Comparison of ENCODE assay signal across 24 cellular contexts in the genomic region with DNA sequence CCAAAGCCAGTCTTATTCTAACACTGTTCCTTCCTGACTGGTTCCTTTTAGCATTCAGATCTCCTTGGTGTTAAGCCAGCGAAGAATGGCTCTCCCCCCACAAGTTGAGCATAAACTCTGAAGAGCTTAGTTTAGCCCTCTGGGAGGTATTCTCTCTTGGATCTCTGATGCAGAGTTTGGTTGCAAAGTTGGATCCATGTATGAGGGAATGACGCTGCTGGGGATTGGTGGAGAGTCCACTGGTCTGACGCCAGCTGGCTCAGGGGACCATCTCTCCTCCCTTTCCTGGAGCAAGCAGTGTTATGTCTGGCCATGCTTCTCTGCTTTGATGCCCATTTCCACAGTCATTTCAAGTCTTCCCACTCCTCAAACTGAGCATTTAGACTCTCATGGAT.
DNase-seq lines count a peak whose midpoint lies in the region; ATAC-seq, FAIRE-seq and TF ChIP-seq lines count a peak whose summit lies in the region.
"Had no signal": no experiment of that assay in that cellular context is flagged by ENCODE, and none has a peak within 500 bp of the region (broad histone marks: within the 10 kb centered on the region; RNA-seq: fewer than 3 reads in every experiment).

No MANE protein-coding gene starts in this region.

- H3K4me1 Mint-ChIP-seq in astrocyte (ENCODE audit: low read depth, unreplicated experiment) = peaks cover 44% of the 10 kb centered on the region
- H3K4me1 Mint-ChIP-seq in activated naive CD8-positive, alpha-beta T cell treated with anti-CD3 and anti-CD28 coated beads for 36 hours = no peaks in the 10 kb centered on the region
- H3K4me1 Mint-ChIP-seq: activated naive CD8-positive, alpha-beta T cell treated with anti-CD3 and anti-CD28 coated beads, Interleukin-2, amount 10 ng/mL, durations not matched to agents 7 days and 5 days; naive B cell had no signal

- H4K20me1 ChIP-seq in astrocyte (ENCODE audit: insufficient read depth, low read length) = no peaks in the 10 kb centered on the region

- H2AFZ ChIP-seq in astrocyte (ENCODE audit: low read depth, low read length) = no peak overlapping the region
- H2AFZ ChIP-seq: PC-9 had no signal

- H3K4me2 ChIP-seq in astrocyte (ENCODE audit: low read length) = peak overlapping the region; percentile 38
- H3K4me2 ChIP-seq: PC-9 had no signal

- no peaks in the 10 kb centered on the region for H3K79me2 ChIP-seq in astrocyte (ENCODE audit: insufficient read depth, low read length)

- peaks cover 33% of the 10 kb centered on the region for H3K4me1 ChIP-seq in astrocyte (ENCODE audit: insufficient read depth, low read length)
- peaks cover 36 to 63% of the 10 kb centered on the region in 2 donors for H3K4me1 ChIP-seq in thoracic aorta (ENCODE audit: control insufficient read depth in 1 of 2, low read depth in 2 of 2)

- peak overlapping the region; percentile 34 for H3K27ac Mint-ChIP-seq in astrocyte (ENCODE audit: unreplicated experiment)
- no peak overlapping the region for H3K27ac Mint-ChIP-seq in activated naive CD8-positive, alpha-beta T cell treated with anti-CD3 and anti-CD28 coated beads for 36 hours
- H3K27ac Mint-ChIP-seq: activated CD8-positive, alpha-beta T cell treated with anti-CD3 and anti-CD28 coated beads for 36 hours; activated naive CD8-positive, alpha-beta T cell treated with anti-CD3 and anti-CD28 coated beads, Interleukin-2, amount 10 ng/mL, durations not matched to agents 7 days and 5 days; activated T-cell treated with anti-CD3 and anti-CD28 coated beads, Interleukin-2, amount 50 U/mL, for 72 hours; CD8-positive, alpha-beta T cell; naive B cell; T-helper 1 cell treated with Interleukin-12 subunit alpha and Interleukin-12 subunit beta and Interleukin-4 antibody, amounts not matched to agents 30 μg/mL and 1 μg/mL, for 36 hours; WTC11 had no signal

- H3K27me3 ChIP-seq in astrocyte (ENCODE audit: insufficient read depth, low read length) (no peaks in the 10 kb centered on the region), thoracic aorta (replicated peaks; ENCODE audit: insufficient read depth) (no peaks in the 10 kb centered on the region)
- H3K27me3 ChIP-seq: SJSA1, spleen had no signal

- peak; percentile 41 for ATAC-seq in thoracic aorta (ENCODE audit: insufficient number of reproducible peaks, low FRiP score, low read depth)
- ATAC-seq in HG02610 (IDR thresholded peaks at IDR 0.05; ENCODE audit: unreplicated experiment) = no peak
- ATAC-seq in HG02588 (IDR thresholded peaks at IDR 0.05; ENCODE audit: unreplicated experiment) = no peak
- ATAC-seq: activated CD8-positive, alpha-beta T cell treated with anti-CD3 and anti-CD28 coated beads for 36 hours; activated T-cell treated with anti-CD3 and anti-CD28 coated beads, Interleukin-2, amount 50 U/mL, for 72 hours; CD8-positive, alpha-beta T cell; K562; WTC11 had no signal

- TF ChIP-seq CTCF in astrocyte (IDR thresholded peaks at IDR 0.05; ENCODE audit: insufficient read depth, low read depth, low read length) (no peak), thoracic aorta (IDR thresholded peaks at IDR 0.05) (no peak)

- H3K36me3 ChIP-seq in astrocyte (ENCODE audit: insufficient read depth, low read length) (no peaks in the 10 kb centered on the region), thoracic aorta (no peaks in the 10 kb centered on the region)
- H3K36me3 ChIP-seq: SJSA1, spleen had no signal

- no peak overlapping the region for H3K4me3 Mint-ChIP-seq in astrocyte (ENCODE audit: unreplicated experiment)
- H3K4me3 Mint-ChIP-seq in activated naive CD8-positive, alpha-beta T cell treated with anti-CD3 and anti-CD28 coated beads for 36 hours = no peak overlapping the region
- H3K4me3 Mint-ChIP-seq: activated CD8-positive, alpha-beta T cell treated with anti-CD3 and anti-CD28 coated beads for 36 hours; activated naive CD8-positive, alpha-beta T cell treated with anti-CD3 and anti-CD28 coated beads, Interleukin-2, amount 10 ng/mL, durations not matched to agents 7 days and 5 days; activated T-cell treated with anti-CD3 and anti-CD28 coated beads, Interleukin-2, amount 50 U/mL, for 72 hours; CD8-positive, alpha-beta T cell; naive B cell; T-helper 1 cell treated with Interleukin-12 subunit alpha and Interleukin-12 subunit beta and Interleukin-4 antibody, amounts not matched to agents 30 μg/mL and 1 μg/mL, for 36 hours; WTC11 had no signal

- DNase-seq in astrocyte (ENCODE audit: low read depth) = no peak
- DNase-seq in fibroblast of the conjunctiva (ENCODE audit: low read depth) = peak; percentile 49
- DNase-seq in mucosa of gallbladder (ENCODE audit: low spot score) = peak; percentile 28
- DNase-seq in thoracic aorta (ENCODE audit: low spot score) = peak; percentile 54
- no peak for DNase-seq in GM03348 (ENCODE audit: low spot score)
- DNase-seq in activated naive CD8-positive, alpha-beta T cell treated with anti-CD3 and anti-CD28 coated beads for 36 hours = no peak
- DNase-seq: activated CD8-positive, alpha-beta T cell treated with anti-CD3 and anti-CD28 coated beads for 36 hours; activated naive CD8-positive, alpha-beta T cell treated with anti-CD3 and anti-CD28 coated beads, Interleukin-2, amount 10 ng/mL, durations not matched to agents 7 days and 5 days; activated T-cell treated with anti-CD3 and anti-CD28 coated beads, Interleukin-2, amount 50 U/mL, for 72 hours; CD8-positive, alpha-beta T cell; central memory CD4-positive, alpha-beta T cell; DMS53; naive B cell; NCI-H187 treated with DMSO at 0.1 percent for 48 hours; NCI-H226; PC-9; spleen had no signal

- no peaks in the 10 kb centered on the region for H3K27me3 Mint-ChIP-seq in astrocyte (ENCODE audit: low read depth, unreplicated experiment)
- H3K27me3 Mint-ChIP-seq in activated naive CD8-positive, alpha-beta T cell treated with anti-CD3 and anti-CD28 coated beads for 36 hours = no peaks in the 10 kb centered on the region
- H3K27me3 Mint-ChIP-seq: activated CD8-positive, alpha-beta T cell treated with anti-CD3 and anti-CD28 coated beads for 36 hours; activated naive CD8-positive, alpha-beta T cell treated with anti-CD3 and anti-CD28 coated beads, Interleukin-2, amount 10 ng/mL, durations not matched to agents 7 days and 5 days; naive B cell had no signal

- H3K9ac ChIP-seq in astrocyte (ENCODE audit: low read length) = no peak overlapping the region

- H3K27ac ChIP-seq in astrocyte (ENCODE audit: low read depth, low read length) = no peak overlapping the region
- H3K27ac ChIP-seq in thoracic aorta = peak overlapping the region; percentile 7 to 77
- H3K27ac ChIP-seq: PC-9, SJSA1 had no signal

- H3K36me3 Mint-ChIP-seq in astrocyte (ENCODE audit: low read depth, unreplicated experiment) = no peaks in the 10 kb centered on the region
- no peaks in the 10 kb centered on the region for H3K36me3 Mint-ChIP-seq in activated naive CD8-positive, alpha-beta T cell treated with anti-CD3 and anti-CD28 coated beads for 36 hours
- H3K36me3 Mint-ChIP-seq: activated naive CD8-positive, alpha-beta T cell treated with anti-CD3 and anti-CD28 coated beads, Interleukin-2, amount 10 ng/mL, durations not matched to agents 7 days and 5 days; CD8-positive, alpha-beta T cell; naive B cell had no signal

- H3K4me3 ChIP-seq in astrocyte (ENCODE audit: insufficient read depth, low read depth, low read length) = no peak overlapping the region
- peak overlapping the region; percentile 36 for H3K4me3 ChIP-seq in thoracic aorta
- H3K4me3 ChIP-seq: K562, lung, PC-9, SJSA1, spleen had no signal

- H3K9me3 ChIP-seq in astrocyte (ENCODE audit: insufficient read depth, low read depth, low read length) (no peaks in the 10 kb centered on the region), thoracic aorta (no peaks in the 10 kb centered on the region)
- H3K9me3 ChIP-seq: SJSA1 had no signal

- H3K9me3 Mint-ChIP-seq in astrocyte (ENCODE audit: unreplicated experiment) = peaks cover 11% of the 10 kb centered on the region
- no peaks in the 10 kb centered on the region for H3K9me3 Mint-ChIP-seq in activated naive CD8-positive, alpha-beta T cell treated with anti-CD3 and anti-CD28 coated beads for 36 hours
- H3K9me3 Mint-ChIP-seq: activated CD8-positive, alpha-beta T cell treated with anti-CD3 and anti-CD28 coated beads for 36 hours; activated naive CD8-positive, alpha-beta T cell treated with anti-CD3 and anti-CD28 coated beads, Interleukin-2, amount 10 ng/mL, durations not matched to agents 7 days and 5 days; WTC11 had no signal

- FAIRE-seq in astrocyte (lab: Jason Lieb, UNC) = no peak
- FAIRE-seq: K562 had no signal

Comparison
In these comparisons a context has a peak if more than half of its experiments do, and no peak if none do; other contexts are left out.
1. DNase-seq: peak in fibroblast of the conjunctiva (single experiment), mucosa of gallbladder (single experiment) and thoracic aorta (single experiment); none in astrocyte (single experiment), GM03348 (single experiment) and activated naive CD8-positive, alpha-beta T cell treated with anti-CD3 and anti-CD28 coated beads for 36 hours (single experiment).